8 cellular contexts compared by ENCODE assay signal in the genomic region with DNA sequence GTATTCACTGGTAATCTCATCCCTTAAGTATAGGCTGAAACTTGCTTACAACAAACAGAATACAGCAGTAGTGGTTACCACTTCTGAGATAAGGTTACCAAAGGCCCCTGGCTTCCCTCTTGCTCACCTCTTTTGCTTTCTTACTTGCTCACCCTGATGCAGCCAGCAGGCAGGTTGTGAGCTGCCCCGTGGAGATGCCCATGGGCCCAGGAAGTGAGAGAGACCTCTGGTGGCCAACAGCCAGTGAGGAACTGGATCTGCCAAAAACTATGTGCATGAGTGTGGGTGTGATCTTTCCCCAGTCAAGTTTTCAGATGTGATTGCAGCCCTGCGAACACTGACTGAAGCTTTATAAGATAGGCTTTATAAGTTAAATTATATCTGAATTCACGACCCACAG. TPM values are rescaled to one million over a fixed set of nuclear protein-coding genes. Genes with fewer than 3 reads are reported as not detected.
DNase-seq lines count a peak whose midpoint lies in the region; ATAC-seq, FAIRE-seq and TF ChIP-seq lines count a peak whose summit lies in the region.

No MANE protein-coding gene starts in this region.

- H3K4me3 ChIP-seq in left ventricle myocardium inferior = no peak overlapping the region
- H3K4me3 ChIP-seq in SU-DHL-6 (ENCODE audit: insufficient read depth, low read length, poor library complexity, severe bottlenecking) = no peak overlapping the region
- H3K4me3 ChIP-seq in HepG2 (replicated peaks in 1 of 3; ENCODE audit: insufficient read depth in 1 of 3, low read depth in 2 of 3, low read length in 3 of 3) = no peak overlapping the region
- H3K4me3 ChIP-seq in spleen = no peak overlapping the region

- BruUV-seq in HepG2 (replicated peaks; lab: Mats Ljungman, UMichigan) = no TSS peak

- H3K9me3 ChIP-seq in left ventricle myocardium inferior (replicated peaks) = no peaks in the 10 kb centered on the region
- no peaks in the 10 kb centered on the region for H3K9me3 ChIP-seq in SU-DHL-6 (ENCODE audit: insufficient read depth, low read length)
- no peaks in the 10 kb centered on the region for H3K9me3 ChIP-seq in HepG2 (ENCODE audit: low read length)
- peaks cover 0 to 3% (median 0%) of the 10 kb centered on the region in 8 donors for H3K9me3 ChIP-seq in spleen

- no peaks in the 10 kb centered on the region for H3F3A ChIP-seq in SU-DHL-6 (ENCODE audit: insufficient read depth)

- no peak for DNase-seq in left ventricle myocardium inferior
- no peak for DNase-seq in left cardiac atrium
- DNase-seq in HepG2 (ENCODE audit: low spot score) = peak; percentile 36
- no peak for DNase-seq in occipital lobe (lab: John Stamatoyannopoulos, UW)
- no peak for DNase-seq in NCI-H1092 treated with DMSO at 0.1 percent for 48 hours (lab: John Stamatoyannopoulos, UW)
- DNase-seq in spleen = no peak

- CTCF ChIA-PET in HepG2 (lab: Yijun Ruan, JAX; ENCODE audit: low intra/inter-chr PET ratio, low total read pairs) = interaction anchor here (0.9 kb wide), 1 partner anchor 202 kb away, joined by 3 read pairs; no protein-coding TSS in a partner anchor

- no peaks in the 10 kb centered on the region for H4K20me1 ChIP-seq in SU-DHL-6 (ENCODE audit: low read depth, low read length)
- no peaks in the 10 kb centered on the region for H4K20me1 ChIP-seq in HepG2 (ENCODE audit: insufficient read depth, low read length)

- POLR2A ChIA-PET in HepG2 (lab: Yijun Ruan, JAX) = no interaction called here

- TF ChIP-seq POLR2A in HepG2 (IDR thresholded peaks at IDR 0.05; ENCODE audit: insufficient read depth in 1 of 2, low read depth in 2 of 2, low read length in 2 of 2) (no peak), spleen (IDR thresholded peaks at IDR 0.05) (no peak)

- no peaks in the 10 kb centered on the region for H3K9me2 ChIP-seq in SU-DHL-6 (replicated peaks; ENCODE audit: insufficient read depth, low read length)

- WGBS in HepG2 (ENCODE audit: low lambda C conversion rate) = 52% methylated on average over 2 of the region's 3 CpGs
- 66 to 78% (median 73%) methylated on average over 3 of the region's 3 CpGs for WGBS in spleen, 5 donors

- FAIRE-seq in HepG2 (lab: Jason Lieb, UNC) = peak; percentile 34

- ATAC-seq in left cardiac atrium = no peak
- ATAC-seq in HG02981 (IDR thresholded peaks at IDR 0.05; ENCODE audit: unreplicated experiment) = peak; percentile 72
- ATAC-seq in HepG2 = peak; percentile 98

- H3K4me1 ChIP-seq in left ventricle myocardium inferior (no peaks in the 10 kb centered on the region), HepG2 (ENCODE audit: insufficient read depth, low read length) (no peaks in the 10 kb centered on the region), spleen (no peaks in the 10 kb centered on the region)

- in situ Hi-C loops in HepG2 (cut with HindIII; ENCODE audit: extremely low pct_ligation_motif_present, low pct_unique_long_range_greater_than_20kb) = no loop called here

- no peak overlapping the region for H3K4me2 ChIP-seq in SU-DHL-6 (ENCODE audit: low read depth, low read length, poor library complexity, severe bottlenecking)
- H3K4me2 ChIP-seq in HepG2 (ENCODE audit: low read depth, low read length) = no peak overlapping the region

- H3K9ac ChIP-seq in SU-DHL-6 (ENCODE audit: low read length) = no peak overlapping the region
- no peak overlapping the region for H3K9ac ChIP-seq in HepG2 (ENCODE audit: insufficient read depth, low read depth, low read length)

- H3K36me3 ChIP-seq in left ventricle myocardium inferior (peaks cover 10% of the 10 kb centered on the region), SU-DHL-6 (ENCODE audit: low read length) (no peaks in the 10 kb centered on the region), HepG2 (replicated peaks in 1 of 2; ENCODE audit: control insufficient read depth in 1 of 2, insufficient read depth in 2 of 2, low read length in 2 of 2) (no peaks in the 10 kb centered on the region), spleen (peaks cover 0 to 7% (median 0%) of the 10 kb centered on the region in 6 donors)

- TF ChIP-seq CTCF in left ventricle myocardium inferior (IDR thresholded peaks at IDR 0.05; ENCODE audit: borderline replicate concordance) = peak; percentile 8
- TF ChIP-seq CTCF in SU-DHL-6 (IDR thresholded peaks at IDR 0.05; ENCODE audit: insufficient read depth, low read length, poor library complexity, severe bottlenecking) = peak; percentile 34
- peak; percentile 70 for TF ChIP-seq CTCF in HepG2 (CRISPR knock-in tag; IDR thresholded peaks at IDR 0.05)
- no peak for TF ChIP-seq CTCF in spleen (IDR thresholded peaks at IDR 0.05 in 8 of 11, conservative IDR thresholded peaks at IDR 0.05 in 3 of 11)

- H3K27me3 ChIP-seq in left ventricle myocardium inferior (ENCODE audit: low read depth) (no peaks in the 10 kb centered on the region), SU-DHL-6 (ENCODE audit: low read length) (no peaks in the 10 kb centered on the region), HepG2 (ENCODE audit: control insufficient read depth in 1 of 2, insufficient read depth in 2 of 2, low read length in 2 of 2) (no peaks in the 10 kb centered on the region), spleen (replicated peaks in 1 of 7) (no peaks in the 10 kb centered on the region)

- H3K79me2 ChIP-seq in SU-DHL-6 (ENCODE audit: insufficient read depth, low read length) (no peaks in the 10 kb centered on the region), HepG2 (ENCODE audit: insufficient read depth, low read length) (no peaks in the 10 kb centered on the region)

- TF ChIP-seq RAD21 in HepG2 (CRISPR knock-in tag; IDR thresholded peaks at IDR 0.05) = no peak; the same call in 1 of the 2 replicates

- H2AFZ ChIP-seq in SU-DHL-6 (ENCODE audit: low read depth, low read length, severe bottlenecking) (no peak overlapping the region), HepG2 (ENCODE audit: low read length) (no peak overlapping the region)

- intact Hi-C loops in left ventricle myocardium inferior (cut with micrococcal nuclease) (no loop called here), left cardiac atrium (cut with DNase I) (no loop called here), HepG2 (cut with micrococcal nuclease; ENCODE audit: unreplicated experiment) (loop anchor here (1.0 kb wide), 1 partner anchor 202 kb away; no protein-coding TSS in a partner anchor), spleen (cut with DNase I; ENCODE audit: low total_unique reads) (no loop called here)

- no peak for TF ChIP-seq EP300 in HepG2 (IDR thresholded peaks at IDR 0.05; ENCODE audit: low read depth in 2 of 2, low read length in 2 of 2)
- no peak for TF ChIP-seq EP300 in HepG2 (CRISPR knock-in tag; IDR thresholded peaks at IDR 0.05; ENCODE audit: borderline replicate concordance)

- H3K27ac ChIP-seq in left ventricle myocardium inferior (replicated peaks) (no peak overlapping the region), SU-DHL-6 (ENCODE audit: low read depth, low read length) (no peak overlapping the region), HepG2 (ENCODE audit: extremely low read length, insufficient read depth, low read length) (no peak overlapping the region), spleen (no peak overlapping the region)

TF ChIP-seq in HepG2, 621 proteins besides CTCF, POLR2A, EP300 and RAD21 (continues in another document):
- TF ChIP-seq DMAP1 (CRISPR knock-in tag; IDR thresholded peaks at IDR 0.05) = no peak
- no peak for TF ChIP-seq ZZZ3 (CRISPR knock-in tag; IDR thresholded peaks at IDR 0.05; ENCODE audit: borderline replicate concordance)
- TF ChIP-seq, protein P1, sequence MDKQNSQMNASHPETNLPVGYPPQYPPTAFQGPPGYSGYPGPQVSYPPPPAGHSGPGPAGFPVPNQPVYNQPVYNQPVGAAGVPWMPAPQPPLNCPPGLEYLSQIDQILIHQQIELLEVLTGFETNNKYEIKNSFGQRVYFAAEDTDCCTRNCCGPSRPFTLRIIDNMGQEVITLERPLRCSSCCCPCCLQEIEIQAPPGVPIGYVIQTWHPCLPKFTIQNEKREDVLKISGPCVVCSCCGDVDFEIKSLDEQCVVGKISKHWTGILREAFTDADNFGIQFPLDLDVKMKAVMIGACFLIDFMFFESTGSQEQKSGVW (CRISPR knock-in tag; IDR thresholded peaks at IDR 0.05; ENCODE audit: borderline replicate concordance) = no peak
- no peak for TF ChIP-seq SATB2 (CRISPR knock-in tag; IDR thresholded peaks at IDR 0.05)

RNA-seq across cellular contexts. Expression of gene NMNAT3, which starts 48.7 kb away (rescaled TPM):
- total RNA-seq in left ventricle myocardium inferior (10.7 TPM), left cardiac atrium (10 to 100 TPM; 13.0 to 14.8 TPM), HepG2 (2016; rRNA removed; fragmentation: Illumina TruSeq; extraction: Trizol) (6.1 TPM in 2 replicates), occipital lobe (2.3 TPM), spleen (10 to 100 TPM in 1 of 7 donors, 1 to 10 TPM in 6; 5.2 to 12.5 (median 9.0) TPM)
- total RNA-seq in HepG2 (2016; cell fraction: cytosol; rRNA removed; fragmentation: Illumina TruSeq; extraction: Trizol; ENCODE audit: low read depth) = 3.7 and 5.4 TPM in 2 replicates
- 5.3 and 6.5 TPM in 2 replicates for total RNA-seq in HepG2 (2016; cell fraction: insoluble cytoplasmic fraction; rRNA removed; fragmentation: Illumina TruSeq; extraction: Trizol)
- total RNA-seq in HepG2 (2016; cell fraction: membrane; rRNA removed; fragmentation: Illumina TruSeq; extraction: Trizol) = 6.8 and 7.5 TPM in 2 replicates
- 8.3 and 8.5 TPM in 2 replicates for total RNA-seq in HepG2 (2016; cell fraction: nucleus; rRNA removed; fragmentation: Illumina TruSeq; extraction: Trizol)
- polyA plus RNA-seq in HepG2 (2011; rRNA removed) (6.9 and 7.0 TPM in 2 replicates), spleen (1 to 10 TPM; 2.6 to 3.4 (median 3.0) TPM)
- polyA plus RNA-seq in HepG2 (2011; cell fraction: cytosol; rRNA removed) = 5.9 and 8.3 TPM in 2 replicates
- 6.3 and 7.2 TPM in 2 replicates for polyA plus RNA-seq in HepG2 (2011; cell fraction: nucleus; rRNA removed)
- 3.3 and 4.1 TPM in 2 replicates for polyA plus RNA-seq in HepG2 (2012)
- 4.1 and 4.8 TPM in 2 replicates for polyA plus RNA-seq in HepG2 (2016; cell fraction: cytosol; fragmentation: Illumina TruSeq; extraction: Trizol; ENCODE audit: low read depth)
- 6.2 and 6.9 TPM in 2 replicates for polyA plus RNA-seq in HepG2 (2016; cell fraction: insoluble cytoplasmic fraction; fragmentation: Illumina TruSeq; extraction: Trizol; ENCODE audit: low read depth)
- 4.8 and 6.5 TPM in 2 replicates for polyA plus RNA-seq in HepG2 (2016; cell fraction: membrane; fragmentation: Illumina TruSeq; extraction: Trizol; ENCODE audit: low read depth)
- polyA plus RNA-seq in HepG2 (2016; cell fraction: nucleus; fragmentation: Illumina TruSeq; extraction: Trizol; ENCODE audit: insufficient read depth, low read depth) = 5.8 and 7.8 TPM in 2 replicates
- 3.4 and 15.6 TPM in 2 replicates for polyA minus RNA-seq in HepG2 (2011; rRNA and poly(A)+ RNA removed; ENCODE audit: low replicate concordance)
- polyA minus RNA-seq in HepG2 (2011; cell fraction: cytosol; rRNA and poly(A)+ RNA removed) = 2.8 and 4.8 TPM in 2 replicates
- polyA minus RNA-seq in HepG2 (2011; cell fraction: nucleus; rRNA and poly(A)+ RNA removed) = 12.8 and 14.9 TPM in 2 replicates

Comparison
In these comparisons a context has a peak if more than half of its experiments do, and no peak if none do; other contexts are left out.
1. CTCF ChIP-seq: peak in left ventricle myocardium inferior (single experiment), SU-DHL-6 (single experiment) and HepG2 (single experiment); none in spleen (0 of 11).
2. ATAC-seq: peak in HG02981 (single experiment) and HepG2 (single experiment); none in left cardiac atrium (0 of 2).